31 cellular contexts compared by ENCODE assay signal in the genomic region with DNA sequence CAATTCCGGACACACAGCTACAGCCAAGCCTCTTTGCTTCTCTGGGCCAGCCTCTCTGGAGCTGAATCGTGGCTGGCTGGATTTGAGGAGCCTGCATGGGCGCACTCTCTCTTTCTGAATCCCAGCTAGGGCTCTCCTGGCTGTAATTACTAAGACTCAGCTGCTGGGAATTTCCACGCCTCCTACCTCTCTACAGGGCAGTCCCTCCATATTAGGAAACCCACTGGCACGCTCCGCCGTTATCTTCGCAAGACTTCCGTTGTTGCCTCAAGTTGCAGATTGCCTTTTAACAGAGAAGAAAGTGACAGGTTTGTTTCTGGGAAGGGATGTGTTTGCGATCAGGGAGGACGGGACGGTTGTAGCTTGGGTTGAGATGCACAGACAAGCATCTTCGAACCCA.
DNase-seq lines count a peak whose midpoint lies in the region; ATAC-seq and TF ChIP-seq lines count a peak whose summit lies in the region.
"Had no signal": no experiment of that assay in that cellular context is flagged by ENCODE, and none has a peak within 500 bp of the region (broad histone marks: within the 10 kb centered on the region; RNA-seq: fewer than 3 reads in every experiment).

No MANE protein-coding gene starts in this region.

- H2BK120ac ChIP-seq in trophoblast cell (ENCODE audit: insufficient read depth, low read length, poor library complexity): no peak overlapping the region

- no CpG with 5 or more reads among the region's 13 CpGs for WGBS in trophoblast cell (ENCODE audit: extremely low coverage, insufficient coverage, insufficient read length)

- no peak overlapping the region for H3K9ac ChIP-seq in trophoblast cell (ENCODE audit: low read length)

- no peaks in the 10 kb centered on the region; the same call in 1 of the 2 replicates for H3K27me3 ChIP-seq in MG63
- H3K27me3 ChIP-seq in trophoblast cell (ENCODE audit: insufficient read depth, low read length): no peaks in the 10 kb centered on the region
- H3K27me3 ChIP-seq: tibial nerve had no signal

- no peak for ATAC-seq in HG03432 (IDR thresholded peaks at IDR 0.05; ENCODE audit: unreplicated experiment)
- ATAC-seq in HG03045 (IDR thresholded peaks at IDR 0.05; ENCODE audit: unreplicated experiment): no peak
- ATAC-seq: activated T-cell treated with anti-CD3 and anti-CD28 coated beads, Interleukin-2, amount 50 U/mL, for 72 hours; CD8-positive, alpha-beta T cell; HepG2; PC-3 had no signal

- DNase-seq in GM04504 (ENCODE audit: low read depth) (peak; percentile 32), MG63 (peak; percentile 70), epithelial cell of esophagus (ENCODE audit: low read depth) (peak; percentile 77), trophoblast cell (peak; percentile 79 to 87), SKM-1 treated with dmso at 0.1 percent for 144 hours (lab: John Stamatoyannopoulos, UW; ENCODE audit: unreplicated experiment) (no peak), chondrocyte (ENCODE audit: low spot score) (no peak)
- DNase-seq: activated CD4-positive, alpha-beta T cell treated with anti-CD3 and anti-CD28 coated beads, Interleukin-2, amount 50 U/mL, for 1 hour; activated naive CD4-positive, alpha-beta T cell treated with anti-CD3 and anti-CD28 coated beads for 36 hours; activated T-cell treated with anti-CD3 and anti-CD28 coated beads, Interleukin-2, amount 50 U/mL, for 72 hours; adrenal gland; CD8-positive, alpha-beta T cell; effector CD4-positive, alpha-beta T cell; GDM1; NCI-H1092 treated with DMSO at 0.1 percent for 48 hours; NCI-H187 treated with DMSO at 0.1 percent for 48 hours; NCI-H2171 treated with DMSO at 0.1 percent for 48 hours; NCI-H524 treated with DMSO at 0.1 percent for 48 hours; NK-92 treated with Interleukin-12 subunit alpha and Interleukin-12 subunit beta, amount 100 ng/mL, for 24 hours; PC-3; Right ventricle myocardium superior; T1000 had no signal

- no peak overlapping the region for H3K18ac ChIP-seq in trophoblast cell (ENCODE audit: low read length)

- H4K12ac ChIP-seq in trophoblast cell (ENCODE audit: low read depth, low read length): no peak overlapping the region

- peaks cover 22% of the 10 kb centered on the region for H3K27me3 Mint-ChIP-seq in chondrocyte (ENCODE audit: low read depth)

- no peak overlapping the region for H3K4me2 ChIP-seq in trophoblast cell (ENCODE audit: low read length)
- H3K4me2 ChIP-seq: smooth muscle cell had no signal

- no peak overlapping the region for H2AFZ ChIP-seq in trophoblast cell (ENCODE audit: insufficient read depth, low read length, poor library complexity)

- H3K27ac Mint-ChIP-seq in chondrocyte (ENCODE audit: unreplicated experiment): no peak overlapping the region
- H3K27ac Mint-ChIP-seq: activated naive CD4-positive, alpha-beta T cell treated with anti-CD3 and anti-CD28 coated beads for 36 hours; activated T-cell treated with anti-CD3 and anti-CD28 coated beads, Interleukin-2, amount 50 U/mL, for 72 hours; B cell; CD8-positive, alpha-beta T cell had no signal

- no peak overlapping the region for H3K23ac ChIP-seq in trophoblast cell (ENCODE audit: low read length)

- H3K27ac ChIP-seq in trophoblast cell (ENCODE audit: low read depth, low read length): no peak overlapping the region
- H3K27ac ChIP-seq: adrenal gland, HL-60, prostate gland, tibial nerve had no signal

- H3K14ac ChIP-seq in trophoblast cell (ENCODE audit: low read length): no peak overlapping the region

- TF ChIP-seq CTCF in epithelial cell of esophagus (IDR thresholded peaks at IDR 0.05; ENCODE audit: insufficient read depth, low read depth, low read length, missing control alignments) (no peak), chondrocyte (IDR thresholded peaks at IDR 0.05) (no peak)

- H3K4me1 ChIP-seq in trophoblast cell (ENCODE audit: control insufficient read depth in 1 of 2, insufficient read depth in 2 of 2, low read length in 2 of 2): peaks cover 0 to 2% of the 10 kb centered on the region in 2 experiments
- H3K4me1 ChIP-seq: adrenal gland, prostate gland, tibial nerve had no signal

- H2AK5ac ChIP-seq in trophoblast cell (ENCODE audit: low read length): no peak overlapping the region

- no peak overlapping the region for H4K91ac ChIP-seq in trophoblast cell (ENCODE audit: low read depth, low read length)

- H3K36me3 Mint-ChIP-seq in chondrocyte (ENCODE audit: low read depth): no peaks in the 10 kb centered on the region
- H3K36me3 Mint-ChIP-seq: brain; CD8-positive, alpha-beta T cell had no signal

- H3K36me3 ChIP-seq in MG63 (no peaks in the 10 kb centered on the region), trophoblast cell (ENCODE audit: control insufficient read depth in 1 of 2, insufficient read depth in 2 of 2, low read length in 2 of 2) (no peaks in the 10 kb centered on the region)
- H3K36me3 ChIP-seq: adrenal gland, prostate gland, tibial nerve had no signal

- no peaks in the 10 kb centered on the region for H3K9me3 Mint-ChIP-seq in chondrocyte (ENCODE audit: low read depth)
- H3K9me3 Mint-ChIP-seq: activated naive CD4-positive, alpha-beta T cell treated with anti-CD3 and anti-CD28 coated beads for 36 hours; activated T-cell treated with anti-CD3 and anti-CD28 coated beads, Interleukin-2, amount 50 U/mL, for 72 hours; CD8-positive, alpha-beta T cell had no signal

- H3K4me3 Mint-ChIP-seq in chondrocyte (ENCODE audit: unreplicated experiment): no peak overlapping the region
- H3K4me3 Mint-ChIP-seq: activated naive CD4-positive, alpha-beta T cell treated with anti-CD3 and anti-CD28 coated beads for 36 hours; activated T-cell treated with anti-CD3 and anti-CD28 coated beads, Interleukin-2, amount 50 U/mL, for 72 hours; B cell; brain; CD8-positive, alpha-beta T cell had no signal

- peaks cover 6% of the 10 kb centered on the region for H3K4me1 Mint-ChIP-seq in chondrocyte (ENCODE audit: low read depth)
- H3K4me1 Mint-ChIP-seq: B cell had no signal

- H2BK12ac ChIP-seq in trophoblast cell (ENCODE audit: low read length): no peak overlapping the region

- H3K9me3 ChIP-seq in MG63: no peaks in the 10 kb centered on the region
- H3K9me3 ChIP-seq in trophoblast cell (ENCODE audit: insufficient read depth, low read depth, low read length): no peaks in the 10 kb centered on the region
- H3K9me3 ChIP-seq: adrenal gland, prostate gland, tibial nerve had no signal

- no peak overlapping the region for H3K4ac ChIP-seq in trophoblast cell (ENCODE audit: low read depth, low read length)

- no peaks in the 10 kb centered on the region for H3K79me2 ChIP-seq in trophoblast cell (ENCODE audit: control insufficient read depth, insufficient read depth, low read length, poor library complexity)

- H3K4me3 ChIP-seq in MG63: no peak overlapping the region
- H3K4me3 ChIP-seq in epithelial cell of esophagus (ENCODE audit: low read length): no peak overlapping the region
- no peak overlapping the region for H3K4me3 ChIP-seq in trophoblast cell (ENCODE audit: low read depth, low read length)
- H3K4me3 ChIP-seq: adrenal gland, lung, prostate gland, smooth muscle cell, tibial nerve had no signal

- H2BK5ac ChIP-seq in trophoblast cell (ENCODE audit: low read depth, low read length, poor library complexity): no peak overlapping the region

- no peaks in the 10 kb centered on the region for H3K79me1 ChIP-seq in trophoblast cell (ENCODE audit: low read length)

- no peak overlapping the region for H4K8ac ChIP-seq in trophoblast cell (ENCODE audit: low read depth, low read length)

Comparison
In these comparisons a context has a peak if more than half of its experiments do, and no peak if none do; other contexts are left out.
1. DNase-seq: peak in GM04504 (single experiment), MG63 (single experiment), epithelial cell of esophagus (single experiment) and trophoblast cell (2 of 2); none in SKM-1 treated with dmso at 0.1 percent for 144 hours (single experiment) and chondrocyte (single experiment).